13 cellular contexts compared by ENCODE assay signal in the genomic region with DNA sequence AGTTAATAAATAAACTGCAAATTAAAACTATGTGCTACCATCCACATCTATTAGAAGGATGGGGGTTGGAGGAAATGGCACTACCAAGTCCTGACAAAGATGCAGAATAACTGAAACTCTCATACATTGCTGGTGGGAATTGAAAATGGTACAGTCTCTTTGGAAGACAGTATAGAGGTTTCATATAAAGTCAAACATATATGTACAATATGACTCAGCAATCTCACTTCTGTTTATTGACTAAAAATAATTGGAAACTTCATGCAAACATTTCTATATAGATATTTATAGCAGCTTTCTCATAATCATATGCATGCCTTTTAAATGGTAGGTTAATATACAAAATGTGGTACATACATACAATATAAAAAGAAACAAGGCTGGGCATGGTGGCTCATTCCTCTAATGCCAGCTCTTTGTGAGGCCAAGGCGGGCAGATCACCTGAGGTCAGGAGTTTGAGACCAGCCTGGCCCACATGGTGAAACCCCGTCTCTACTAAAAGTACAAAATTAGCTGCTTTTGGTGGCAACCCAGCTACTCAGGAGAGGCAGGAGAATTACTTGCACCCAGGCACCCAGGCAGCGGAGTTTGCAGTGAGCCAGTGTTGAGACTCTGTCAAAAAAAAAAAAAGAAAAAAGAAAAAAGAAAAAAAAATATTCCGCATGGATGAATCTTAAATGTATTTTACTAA.
A peak's percentile ranks its signal among the peaks of the same experiment; 100 is the strongest.
DNase-seq lines count a peak whose midpoint lies in the region; ATAC-seq and TF ChIP-seq lines count a peak whose summit lies in the region.
"Had no signal": no experiment of that assay in that cellular context is flagged by ENCODE, and none has a peak within 500 bp of the region (broad histone marks: within the 10 kb centered on the region; RNA-seq: fewer than 3 reads in every experiment).

No MANE protein-coding gene starts in this region.

- POLR2A ChIA-PET in activated CD8-positive, alpha-beta T cell treated with anti-CD3 and anti-CD28 coated beads for 36 hours (lab: Charles Lee) = no interaction called here

- H3K9me3 Mint-ChIP-seq in activated T-cell treated with anti-CD3 and anti-CD28 coated beads, Interleukin-2, amount 50 U/mL, for 72 hours = no peaks in the 10 kb centered on the region
- no peaks in the 10 kb centered on the region for H3K9me3 Mint-ChIP-seq in activated CD8-positive, alpha-beta T cell treated with anti-CD3 and anti-CD28 coated beads for 36 hours
- no peaks in the 10 kb centered on the region for H3K9me3 Mint-ChIP-seq in activated naive CD4-positive, alpha-beta T cell treated with anti-CD3 and anti-CD28 coated beads, Interleukin-2, amount 10 ng/mL, durations not matched to agents 7 days and 5 days
- H3K9me3 Mint-ChIP-seq: T-cell had no signal

- intact Hi-C loops in activated CD8-positive, alpha-beta T cell treated with anti-CD3 and anti-CD28 coated beads for 36 hours (cut with micrococcal nuclease) = no loop called here

- H3K4me3 Mint-ChIP-seq in activated T-cell treated with anti-CD3 and anti-CD28 coated beads, Interleukin-2, amount 50 U/mL, for 72 hours = no peak overlapping the region
- no peak overlapping the region for H3K4me3 Mint-ChIP-seq in activated CD8-positive, alpha-beta T cell treated with anti-CD3 and anti-CD28 coated beads for 36 hours
- H3K4me3 Mint-ChIP-seq in activated naive CD4-positive, alpha-beta T cell treated with anti-CD3 and anti-CD28 coated beads, Interleukin-2, amount 10 ng/mL, durations not matched to agents 7 days and 5 days = no peak overlapping the region
- H3K4me3 Mint-ChIP-seq: T-cell had no signal

- H3K4me1 Mint-ChIP-seq in activated T-cell treated with anti-CD3 and anti-CD28 coated beads, Interleukin-2, amount 50 U/mL, for 72 hours (ENCODE audit: low read depth) = no peaks in the 10 kb centered on the region
- H3K4me1 Mint-ChIP-seq in activated CD8-positive, alpha-beta T cell treated with anti-CD3 and anti-CD28 coated beads for 36 hours (ENCODE audit: low read depth) = no peaks in the 10 kb centered on the region
- no peaks in the 10 kb centered on the region for H3K4me1 Mint-ChIP-seq in activated naive CD4-positive, alpha-beta T cell treated with anti-CD3 and anti-CD28 coated beads, Interleukin-2, amount 10 ng/mL, durations not matched to agents 7 days and 5 days
- H3K4me1 Mint-ChIP-seq: T-cell had no signal

- no peak for TF ChIP-seq CTCF in GM20000 (IDR thresholded peaks at IDR 0.05; ENCODE audit: extremely low read depth, missing control alignments)
- TF ChIP-seq CTCF in activated CD8-positive, alpha-beta T cell treated with anti-CD3 and anti-CD28 coated beads for 36 hours (IDR thresholded peaks at IDR 0.05) = no peak

- peak; percentile 98 for ATAC-seq in GM18508 (IDR thresholded peaks at IDR 0.05; ENCODE audit: insufficient read depth, unreplicated experiment)
- ATAC-seq in HG02884 (IDR thresholded peaks at IDR 0.05; ENCODE audit: unreplicated experiment) = peak; percentile 99
- ATAC-seq in HG03457 (IDR thresholded peaks at IDR 0.05; ENCODE audit: unreplicated experiment) = peak; percentile 99
- no peak for ATAC-seq in activated T-cell treated with anti-CD3 and anti-CD28 coated beads, Interleukin-2, amount 50 U/mL, for 72 hours (replicated peaks in 1 of 2)
- ATAC-seq in activated CD8-positive, alpha-beta T cell treated with anti-CD3 and anti-CD28 coated beads for 36 hours = no peak
- ATAC-seq: T-cell had no signal

- DNase-seq in GM20000 (ENCODE audit: low spot score) = peak; percentile 22
- no peak for DNase-seq in activated T-cell treated with anti-CD3 and anti-CD28 coated beads, Interleukin-2, amount 50 U/mL, for 72 hours
- DNase-seq in LoVo (ENCODE audit: low spot score) = no peak
- no peak for DNase-seq in activated CD8-positive, alpha-beta T cell treated with anti-CD3 and anti-CD28 coated beads for 36 hours
- no peak for DNase-seq in activated naive CD4-positive, alpha-beta T cell treated with anti-CD3 and anti-CD28 coated beads, Interleukin-2, amount 10 ng/mL, durations not matched to agents 7 days and 5 days
- DNase-seq: activated CD4-positive, alpha-beta T cell treated with anti-CD3 and anti-CD28 coated beads, Interleukin-2, amount 50 U/mL, for 1 hour; activated naive CD4-positive, alpha-beta T cell treated with Interleukin-2 at 50 U/mL for 16 hours; DND-41; KBM-7; T-cell had no signal

- peaks cover 6% of the 10 kb centered on the region for H3K27me3 Mint-ChIP-seq in activated T-cell treated with anti-CD3 and anti-CD28 coated beads, Interleukin-2, amount 50 U/mL, for 72 hours (ENCODE audit: low read depth)
- H3K27me3 Mint-ChIP-seq in activated CD8-positive, alpha-beta T cell treated with anti-CD3 and anti-CD28 coated beads for 36 hours = no peaks in the 10 kb centered on the region
- H3K27me3 Mint-ChIP-seq in activated naive CD4-positive, alpha-beta T cell treated with anti-CD3 and anti-CD28 coated beads, Interleukin-2, amount 10 ng/mL, durations not matched to agents 7 days and 5 days = no peaks in the 10 kb centered on the region
- H3K27me3 Mint-ChIP-seq: T-cell had no signal

- no peak overlapping the region for H3K27ac Mint-ChIP-seq in activated T-cell treated with anti-CD3 and anti-CD28 coated beads, Interleukin-2, amount 50 U/mL, for 72 hours
- no peak overlapping the region for H3K27ac Mint-ChIP-seq in activated CD8-positive, alpha-beta T cell treated with anti-CD3 and anti-CD28 coated beads for 36 hours
- no peak overlapping the region for H3K27ac Mint-ChIP-seq in activated naive CD4-positive, alpha-beta T cell treated with anti-CD3 and anti-CD28 coated beads, Interleukin-2, amount 10 ng/mL, durations not matched to agents 7 days and 5 days
- H3K27ac Mint-ChIP-seq: T-cell had no signal

- CTCF ChIA-PET in activated CD8-positive, alpha-beta T cell treated with anti-CD3 and anti-CD28 coated beads for 36 hours (lab: Charles Lee) = no interaction called here
- CTCF ChIA-PET in activated naive CD4-positive, alpha-beta T cell treated with anti-CD3 and anti-CD28 coated beads, Interleukin-2, amount 10 ng/mL, durations not matched to agents 7 days and 5 days (lab: Charles Lee) = no interaction called here

- no peaks in the 10 kb centered on the region for H3K36me3 Mint-ChIP-seq in activated T-cell treated with anti-CD3 and anti-CD28 coated beads, Interleukin-2, amount 50 U/mL, for 72 hours (ENCODE audit: insufficient read depth in 2 of 2)
- no peaks in the 10 kb centered on the region for H3K36me3 Mint-ChIP-seq in activated CD8-positive, alpha-beta T cell treated with anti-CD3 and anti-CD28 coated beads for 36 hours (ENCODE audit: low read depth)
- no peaks in the 10 kb centered on the region for H3K36me3 Mint-ChIP-seq in activated naive CD4-positive, alpha-beta T cell treated with anti-CD3 and anti-CD28 coated beads, Interleukin-2, amount 10 ng/mL, durations not matched to agents 7 days and 5 days
- H3K36me3 Mint-ChIP-seq: T-cell had no signal

Comparison
In these comparisons a context has a peak if more than half of its experiments do, and no peak if none do; other contexts are left out.
1. ATAC-seq: peak in GM18508 (single experiment), HG02884 (single experiment) and HG03457 (single experiment); none in activated T-cell treated with anti-CD3 and anti-CD28 coated beads, Interleukin-2, amount 50 U/mL, for 72 hours (0 of 2) and activated CD8-positive, alpha-beta T cell treated with anti-CD3 and anti-CD28 coated beads for 36 hours (single experiment).